Comparison of ENCODE assay signal across 1 cellular context in the genomic region with DNA sequence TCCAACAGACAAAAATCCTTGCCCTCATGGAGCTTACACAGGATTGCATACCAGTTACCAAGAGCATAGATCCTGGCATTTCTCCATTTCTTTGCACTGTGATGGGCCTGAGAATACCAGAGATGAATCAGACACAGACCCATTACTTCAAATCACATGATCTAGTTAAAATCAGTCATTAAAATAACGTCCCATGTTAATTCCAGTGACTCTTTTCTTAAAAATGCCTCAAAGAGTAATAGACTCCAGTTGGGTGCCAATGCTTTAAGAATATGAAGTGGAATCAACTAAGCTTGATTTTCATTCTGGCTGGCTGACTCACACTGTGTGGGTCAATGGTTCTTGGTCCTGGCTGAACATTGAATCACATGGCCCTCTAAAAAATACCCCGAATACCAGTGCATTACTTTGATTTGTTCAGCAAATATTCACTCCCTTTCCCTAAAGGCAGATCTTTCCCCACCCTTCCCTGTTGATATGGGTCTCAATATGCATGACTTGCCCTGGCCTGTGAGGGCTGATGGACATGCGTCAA.
TF ChIP-seq lines count a peak whose summit lies in the region.

No MANE protein-coding gene starts in this region.

TF ChIP-seq in A549, 52 proteins besides CTCF, POLR2A, EP300 and RAD21 (continued from another document):
- TF ChIP-seq HDAC2 (IDR thresholded peaks at IDR 0.05) (no peak), RARB (CRISPR knock-in tag; IDR thresholded peaks at IDR 0.05) (no peak), JUN (IDR thresholded peaks at IDR 0.05) (no peak), POLR2AphosphoS2 (conservative IDR thresholded peaks at IDR 0.05; ENCODE audit: low read length) (no peak), CHD2 (IDR thresholded peaks at IDR 0.05; ENCODE audit: low read length, partially characterized antibody) (no peak), NPAS2 (CRISPR knock-in tag; IDR thresholded peaks at IDR 0.05; ENCODE audit: borderline replicate concordance) (no peak), MAZ (IDR thresholded peaks at IDR 0.05; ENCODE audit: borderline replicate concordance, low read depth, low read length) (no peak), CEBPB (IDR thresholded peaks at IDR 0.05) (no peak), MAFK (IDR thresholded peaks at IDR 0.05; ENCODE audit: partially characterized antibody) (no peak), CBX8 (IDR thresholded peaks at IDR 0.05) (no peak), MYC (IDR thresholded peaks at IDR 0.05; ENCODE audit: borderline replicate concordance, low read length) (no peak), PHF8 (IDR thresholded peaks at IDR 0.05; ENCODE audit: borderline replicate concordance, low read depth) (no peak), FOSL2 (IDR thresholded peaks at IDR 0.05) (no peak), FOSL2 (CRISPR knock-in tag; IDR thresholded peaks at IDR 0.05) (no peak), KDM5A (IDR thresholded peaks at IDR 0.05) (no peak)
- TF ChIP-seq, protein P1, sequence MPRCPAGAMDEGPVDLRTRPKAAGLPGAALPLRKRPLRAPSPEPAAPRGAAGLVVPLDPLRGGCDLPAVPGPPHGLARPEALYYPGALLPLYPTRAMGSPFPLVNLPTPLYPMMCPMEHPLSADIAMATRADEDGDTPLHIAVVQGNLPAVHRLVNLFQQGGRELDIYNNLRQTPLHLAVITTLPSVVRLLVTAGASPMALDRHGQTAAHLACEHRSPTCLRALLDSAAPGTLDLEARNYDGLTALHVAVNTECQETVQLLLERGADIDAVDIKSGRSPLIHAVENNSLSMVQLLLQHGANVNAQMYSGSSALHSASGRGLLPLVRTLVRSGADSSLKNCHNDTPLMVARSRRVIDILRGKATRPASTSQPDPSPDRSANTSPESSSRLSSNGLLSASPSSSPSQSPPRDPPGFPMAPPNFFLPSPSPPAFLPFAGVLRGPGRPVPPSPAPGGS (IDR thresholded peaks at IDR 0.05): no peak
- TF ChIP-seq, protein P2, sequence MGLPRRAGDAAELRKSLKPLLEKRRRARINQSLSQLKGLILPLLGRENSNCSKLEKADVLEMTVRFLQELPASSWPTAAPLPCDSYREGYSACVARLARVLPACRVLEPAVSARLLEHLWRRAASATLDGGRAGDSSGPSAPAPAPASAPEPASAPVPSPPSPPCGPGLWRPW (IDR thresholded peaks at IDR 0.05): no peak
- TF ChIP-seq, protein P3, sequence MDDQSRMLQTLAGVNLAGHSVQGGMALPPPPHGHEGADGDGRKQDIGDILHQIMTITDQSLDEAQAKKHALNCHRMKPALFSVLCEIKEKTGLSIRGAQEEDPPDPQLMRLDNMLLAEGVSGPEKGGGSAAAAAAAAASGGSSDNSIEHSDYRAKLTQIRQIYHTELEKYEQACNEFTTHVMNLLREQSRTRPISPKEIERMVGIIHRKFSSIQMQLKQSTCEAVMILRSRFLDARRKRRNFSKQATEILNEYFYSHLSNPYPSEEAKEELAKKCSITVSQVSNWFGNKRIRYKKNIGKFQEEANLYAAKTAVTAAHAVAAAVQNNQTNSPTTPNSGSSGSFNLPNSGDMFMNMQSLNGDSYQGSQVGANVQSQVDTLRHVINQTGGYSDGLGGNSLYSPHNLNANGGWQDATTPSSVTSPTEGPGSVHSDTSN (IDR thresholded peaks at IDR 0.05): no peak
